Comparison of ENCODE assay signal across 7 cellular contexts in the genomic region with DNA sequence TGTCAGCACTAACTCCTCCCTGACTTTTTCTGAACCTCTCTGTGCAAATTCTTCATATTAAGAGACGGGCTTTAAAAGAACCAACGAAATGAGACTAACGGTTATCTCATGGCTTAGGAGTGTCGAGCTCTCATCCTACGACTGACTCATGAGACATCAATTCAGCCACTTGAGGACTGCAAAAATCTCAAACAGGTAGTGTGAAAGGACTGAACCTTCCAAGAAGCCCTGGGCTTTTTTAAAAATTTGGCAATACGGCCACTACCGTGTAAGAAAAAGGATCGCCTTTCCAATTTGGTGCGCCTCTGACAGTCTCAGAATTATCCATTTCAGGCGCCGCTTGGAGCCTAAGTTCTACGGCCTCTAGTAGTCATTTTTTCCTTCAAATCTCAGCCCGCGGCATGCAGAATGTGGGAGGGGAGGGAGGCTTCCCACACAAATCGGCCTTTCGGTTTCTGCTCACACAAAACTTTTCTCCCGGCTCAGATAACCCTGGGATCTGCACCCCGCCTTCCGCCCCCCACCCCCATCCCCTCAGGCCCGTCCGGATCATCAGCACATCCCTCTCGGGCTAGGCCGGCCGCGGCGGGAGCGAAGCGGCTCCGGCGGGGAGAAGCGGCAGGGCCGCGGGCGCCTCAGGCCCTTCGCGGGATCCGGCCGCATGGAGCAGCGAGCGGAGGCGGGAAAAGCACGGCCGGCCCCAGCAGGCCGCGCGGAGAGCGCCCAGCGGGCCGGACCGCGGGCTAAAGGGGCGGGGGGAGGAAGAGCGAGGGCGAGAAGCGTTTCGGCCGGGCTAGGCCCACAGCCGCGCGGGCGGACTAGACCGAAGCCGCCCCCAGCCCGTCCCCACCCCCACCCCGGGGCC. TPM values are rescaled to one million over a fixed set of nuclear protein-coding genes. Genes with fewer than 3 reads are reported as not detected.
DNase-seq lines count a peak whose midpoint lies in the region; TF ChIP-seq lines count a peak whose summit lies in the region.

No MANE protein-coding gene starts in this region.

- H3K4me3 ChIP-seq in GM12875 (ENCODE audit: low read depth, low read length) (peak overlapping the region; percentile 86), suprapubic skin (peak overlapping the region; percentile 62)

- POLR2A ChIA-PET in HEK293T (lab: Yijun Ruan, JAX) = interaction anchor here (0.7 to 3.0 kb wide), 11 partner anchors 14 to 356 kb away, joined by 3 to 97 read pairs (median 4); partner anchors contain the start of genes HTR1D, ID3 and ZNF436

- CTCF ChIA-PET in HEK293T (lab: Yijun Ruan, JAX) = no interaction called here

- peak overlapping the region; percentile 99 for H3K27ac Mint-ChIP-seq in nephron progenitor cell

- TF ChIP-seq POLR2A in suprapubic skin (IDR thresholded peaks at IDR 0.05) = no peak

- H3K4me1 Mint-ChIP-seq in nephron progenitor cell = peaks cover 47% of the 10 kb centered on the region

- no peak for TF ChIP-seq CTCF in GM12875 (IDR thresholded peaks at IDR 0.05; ENCODE audit: borderline replicate concordance, insufficient read depth, low read depth, low read length)
- TF ChIP-seq CTCF in nephron progenitor cell (IDR thresholded peaks at IDR 0.05) = no peak
- TF ChIP-seq CTCF in suprapubic skin (IDR thresholded peaks at IDR 0.05) = no peak

- H3K27ac ChIP-seq in suprapubic skin = peak overlapping the region; percentile 94

- TF ChIP-seq EP300 in suprapubic skin (IDR thresholded peaks at IDR 0.05) = no peak

- peaks cover 33% of the 10 kb centered on the region for H3K36me3 Mint-ChIP-seq in nephron progenitor cell (ENCODE audit: low read depth)

- peak; percentile 20 for DNase-seq in HEK293T (ENCODE audit: extremely low spot score)
- peak; percentile 79 for DNase-seq in NCI-H226
- DNase-seq in activated T-cell treated with anti-CD3 and anti-CD28 coated beads for 48 hours (ENCODE audit: low read depth) = peak; percentile 49
- peak; percentile 25 for DNase-seq in fibroblast of gingiva (ENCODE audit: low read depth)
- peak; percentile 61 for DNase-seq in nephron progenitor cell
- DNase-seq in suprapubic skin (ENCODE audit: low spot score in 2 of 2) = peak in 1 of 2 donors; percentile 67

- H3K27me3 Mint-ChIP-seq in nephron progenitor cell (ENCODE audit: low read depth, poor library complexity) = peaks cover 4% of the 10 kb centered on the region

- H3K4me1 ChIP-seq in suprapubic skin = peaks cover 53% of the 10 kb centered on the region

- H3K27me3 ChIP-seq in suprapubic skin = no peaks in the 10 kb centered on the region

- H3K36me3 ChIP-seq in suprapubic skin = no peaks in the 10 kb centered on the region

- H3K9me3 Mint-ChIP-seq in nephron progenitor cell = peaks cover 23% of the 10 kb centered on the region

- peak overlapping the region; percentile 90 for H3K4me3 Mint-ChIP-seq in nephron progenitor cell

- H3K9me3 ChIP-seq in suprapubic skin = no peaks in the 10 kb centered on the region

- 0% methylated on average over 38 of the region's 65 CpGs for WGBS in suprapubic skin

TF ChIP-seq in HEK293T, 16 proteins besides CTCF, POLR2A, EP300 and RAD21:
- TF ChIP-seq LEF1 (IDR thresholded peaks at IDR 0.05; ENCODE audit: borderline replicate concordance) = no peak
- TF ChIP-seq HDGF (IDR thresholded peaks at IDR 0.05; ENCODE audit: borderline replicate concordance) = no peak
- 0 out of 2 replicates have a peak, but pooled peaks have one; percentile 29 for TF ChIP-seq L3MBTL2 (conservative IDR thresholded peaks at IDR 0.05)
TF ChIP-seq in HEK293T: peak in this region for 1.

RNA-seq across cellular contexts. Expression of gene HNRNPR, which starts 0.6 kb away (rescaled TPM):
- 10 to 100 TPM; 60.9 to 85.3 (median 66.0) TPM for total RNA-seq in suprapubic skin

RNA-seq across cellular contexts. Expression of gene ZNF436, which starts 26.2 kb away (rescaled TPM):
- 10 to 100 TPM; 21.1 to 38.2 (median 30.3) TPM for total RNA-seq in suprapubic skin
